ENCODE assay signal across 19 cellular contexts in genomic region chr21:34950980-34951379, GRCh38.
DNase-seq lines count a peak whose midpoint lies in the region; ATAC-seq, FAIRE-seq and TF ChIP-seq lines count a peak whose summit lies in the region.
"Had no signal": no experiment of that assay in that cellular context is flagged by ENCODE, and none has a peak within 500 bp of the region (broad histone marks: within the 10 kb centered on the region; RNA-seq: fewer than 3 reads in every experiment).

No MANE protein-coding gene starts in this region.

- peaks cover 43% of the 10 kb centered on the region for H3K36me3 Mint-ChIP-seq in CD4-positive, alpha-beta T cell (ENCODE audit: low read depth)
- no peaks in the 10 kb centered on the region for H3K36me3 Mint-ChIP-seq in T-helper 17 cell (ENCODE audit: low read depth)

- H2BK5ac ChIP-seq in IMR-90 (ENCODE audit: low read depth, low read length, poor library complexity, severe bottlenecking): no peak overlapping the region

- no peak for TF ChIP-seq CTCF in CD4-positive, alpha-beta T cell (IDR thresholded peaks at IDR 0.05)
- no peak for TF ChIP-seq CTCF in IMR-90 (conservative IDR thresholded peaks at IDR 0.05; ENCODE audit: low read depth, low read length)
- no peak for TF ChIP-seq CTCF in keratinocyte (optimal IDR thresholded peaks at IDR 0.05 in 1 of 3, IDR thresholded peaks at IDR 0.05 in 1 of 3, conservative IDR thresholded peaks at IDR 0.05 in 1 of 3; ENCODE audit: extremely low read depth in 1 of 3, insufficient read depth in 2 of 3, low read length in 3 of 3)
- TF ChIP-seq CTCF in D721Med (IDR thresholded peaks at IDR 0.05; ENCODE audit: insufficient read depth, missing control alignments): no peak

- H3K4me3 ChIP-seq in IMR-90 (ENCODE audit: insufficient read depth, low read depth, low read length): no peak overlapping the region
- no peak overlapping the region for H3K4me3 ChIP-seq in keratinocyte (ENCODE audit: control insufficient read depth in 2 of 3, extremely low read depth in 1 of 3, insufficient read depth in 2 of 3, low read depth in 1 of 3, low read length in 3 of 3)
- H3K4me3 ChIP-seq: GM23338 had no signal

- no peaks in the 10 kb centered on the region for H3K79me2 ChIP-seq in keratinocyte (ENCODE audit: control insufficient read depth, insufficient read depth, low read length)

- CTCF ChIA-PET in CD4-positive, alpha-beta T cell (lab: Charles Lee): interaction anchor here (0.9 to 2.2 kb wide), 2 partner anchors 9 to 61 kb away, joined by 3 to 7 read pairs; no protein-coding TSS in a partner anchor
- CTCF ChIA-PET in IMR-90 (lab: Yijun Ruan, JAX): no interaction called here

- peak overlapping the region; percentile 56 for H3K27ac Mint-ChIP-seq in CD4-positive, alpha-beta T cell
- peak overlapping the region; percentile 53 for H3K27ac Mint-ChIP-seq in T-helper 17 cell
- H3K27ac Mint-ChIP-seq: GM23338 had no signal

- H3K14ac ChIP-seq in IMR-90 (replicated peaks; ENCODE audit: low read depth, low read length): no peak overlapping the region

- ATAC-seq in CD4-positive, alpha-beta T cell (ENCODE audit: poor library complexity): no peak
- ATAC-seq in IMR-90 (ENCODE audit: low read depth) (no peak), T-helper 17 cell (no peak), GM18873 (IDR thresholded peaks at IDR 0.05; ENCODE audit: low FRiP score, unreplicated experiment) (no peak)
- ATAC-seq: GM23338 had no signal

- H3K4me1 Mint-ChIP-seq in CD4-positive, alpha-beta T cell (ENCODE audit: low read depth): peaks cover 79% of the 10 kb centered on the region
- H3K4me1 Mint-ChIP-seq in T-helper 17 cell: peaks cover 54% of the 10 kb centered on the region

- intact Hi-C loops in CD4-positive, alpha-beta T cell (cut with DNase I, micrococcal nuclease): loop anchor here in 1 of 2 experiments (2.0 kb wide), 1 partner anchor 14 kb away; no protein-coding TSS in a partner anchor
- intact Hi-C loops in IMR-90 (cut with micrococcal nuclease): no loop called here

- DNase-seq in CD4-positive, alpha-beta T cell: no peak
- DNase-seq in IMR-90 (no peak), T-helper 17 cell (no peak), keratinocyte (ENCODE audit: low read depth, low spot score) (no peak), activated gamma-delta T cell (lab: John Stamatoyannopoulos, UW) (no peak), D721Med (ENCODE audit: insufficient read length, low spot score) (no peak)
- DNase-seq: C1 segment of cervical spinal cord, GDM1, HCEC 1CT, KG1, NCI-H187 treated with DMSO at 0.1 percent for 48 hours, NCI-H345, NCI-H526 treated with DMSO at 0.1 percent for 48 hours, RPMI8226, SHP77 treated with DMSO at 0.1 percent for 48 hours, SK-N-SH, T-helper 1 cell had no signal

- no peaks in the 10 kb centered on the region for H3K9me3 Mint-ChIP-seq in CD4-positive, alpha-beta T cell
- H3K9me3 Mint-ChIP-seq: GM23338 had no signal

- H2BK20ac ChIP-seq in IMR-90 (ENCODE audit: low read depth, low read length): no peak overlapping the region

- POLR2A ChIA-PET in CD4-positive, alpha-beta T cell (lab: Charles Lee): interaction anchor here (1.3 kb wide), 1 partner anchor 10 kb away, joined by 3 read pairs; no protein-coding TSS in a partner anchor
- POLR2A ChIA-PET in IMR-90 (lab: Charles Lee; ENCODE audit: unreplicated experiment): no interaction called here

- TF ChIP-seq POLR2A in IMR-90 (IDR thresholded peaks at IDR 0.05; ENCODE audit: low read depth, low read length): no peak

- H4K91ac ChIP-seq in IMR-90 (ENCODE audit: insufficient read depth, low read depth, low read length): no peak overlapping the region

- H3K56ac ChIP-seq in IMR-90 (ENCODE audit: extremely low read depth, insufficient read depth, low read length): no peak overlapping the region

- H3K36me3 ChIP-seq in IMR-90 (ENCODE audit: control insufficient read depth, insufficient read depth, low read length): no peaks in the 10 kb centered on the region
- no peaks in the 10 kb centered on the region for H3K36me3 ChIP-seq in keratinocyte (ENCODE audit: control insufficient read depth in 2 of 2, extremely low read depth in 1 of 2, insufficient read depth in 2 of 2, low read length in 2 of 2)

- H3K9me3 ChIP-seq in CD4-positive, alpha-beta T cell (ENCODE audit: control insufficient read depth, low read length): no peaks in the 10 kb centered on the region
- H3K9me3 ChIP-seq in IMR-90 (ENCODE audit: control insufficient read depth, insufficient read depth, low read length) (no peaks in the 10 kb centered on the region), T-helper 17 cell (ENCODE audit: control insufficient read depth, low read length, poor library complexity, severe bottlenecking) (no peaks in the 10 kb centered on the region), keratinocyte (ENCODE audit: control insufficient read depth, low read depth, low read length) (no peaks in the 10 kb centered on the region)
- H3K9me3 ChIP-seq: SK-N-SH had no signal

- no CpG with 5 or more reads among the region's 4 CpGs for WGBS in IMR-90 (ENCODE audit: extremely low coverage in 2 of 2, insufficient read length in 1 of 2), 2 experiments

- TF ChIP-seq RAD21 in IMR-90 (IDR thresholded peaks at IDR 0.05; ENCODE audit: low read length): no peak

- H3K18ac ChIP-seq in IMR-90 (ENCODE audit: low read depth, low read length): no peak overlapping the region

- H3K79me1 ChIP-seq in IMR-90 (ENCODE audit: low read depth in 1 of 2, low read length in 2 of 2): peaks cover 0 to 9% of the 10 kb centered on the region in 2 experiments; a peak in 2 of 4 replicates

- H3K27ac ChIP-seq in CD4-positive, alpha-beta T cell (ENCODE audit: low read depth, low read length): no peak overlapping the region
- no peak overlapping the region for H3K27ac ChIP-seq in IMR-90 (ENCODE audit: insufficient read depth, low read length)
- H3K27ac ChIP-seq in keratinocyte (ENCODE audit: control insufficient read depth, insufficient read depth, low read length): no peak overlapping the region

- H3K4me2 ChIP-seq in IMR-90 (ENCODE audit: low read depth, low read length): no peak overlapping the region
- no peak overlapping the region for H3K4me2 ChIP-seq in keratinocyte (ENCODE audit: control insufficient read depth, extremely low read depth, insufficient read depth, low read depth, low read length)
- H3K4me2 ChIP-seq: GM23338, SK-N-SH had no signal

- no peak overlapping the region for H3K23ac ChIP-seq in IMR-90 (ENCODE audit: low read depth, low read length)

- no peak overlapping the region for H2AK5ac ChIP-seq in IMR-90 (ENCODE audit: low read depth, low read length)

- FAIRE-seq in keratinocyte (lab: Jason Lieb, UNC): peak; percentile 72
- no peak for FAIRE-seq in D721Med (lab: Jason Lieb, UNC)

- H3K27me3 ChIP-seq in CD4-positive, alpha-beta T cell (ENCODE audit: control insufficient read depth, insufficient read depth, low read length): no peaks in the 10 kb centered on the region
- H3K27me3 ChIP-seq in IMR-90 (ENCODE audit: control insufficient read depth, insufficient read depth, low read length) (no peaks in the 10 kb centered on the region), keratinocyte (ENCODE audit: control insufficient read depth, extremely low read depth, insufficient read depth, low read length) (no peaks in the 10 kb centered on the region)

- no peak overlapping the region for H2AFZ ChIP-seq in IMR-90 (replicated peaks; ENCODE audit: low read length, poor library complexity)
- H2AFZ ChIP-seq in keratinocyte (ENCODE audit: control insufficient read depth, low read length): no peak overlapping the region
- H2AFZ ChIP-seq: GM23338 had no signal

- H3K4ac ChIP-seq in IMR-90 (ENCODE audit: low read depth, low read length): 0 out of 2 replicates have a peak overlapping the region, but pooled peaks have one; percentile 4

- no peak overlapping the region for H2AK9ac ChIP-seq in IMR-90 (replicated peaks; ENCODE audit: low read depth, low read length, poor library complexity)

- H3K4me3 Mint-ChIP-seq in CD4-positive, alpha-beta T cell: no peak overlapping the region
- H3K4me3 Mint-ChIP-seq in T-helper 17 cell: no peak overlapping the region
- H3K4me3 Mint-ChIP-seq: GM23338 had no signal

- H3K4me1 ChIP-seq in IMR-90 (ENCODE audit: control insufficient read depth, insufficient read depth, low read length) (peaks cover 13% of the 10 kb centered on the region), keratinocyte (ENCODE audit: control insufficient read depth, extremely low read depth, insufficient read depth, low read length) (no peaks in the 10 kb centered on the region)

- no peaks in the 10 kb centered on the region for H3K27me3 Mint-ChIP-seq in CD4-positive, alpha-beta T cell
- H3K27me3 Mint-ChIP-seq in T-helper 17 cell: no peaks in the 10 kb centered on the region

- H3K9me1 ChIP-seq in IMR-90 (ENCODE audit: insufficient read depth, low read length) (peaks cover 14% of the 10 kb centered on the region; the same call in 1 of the 2 replicates), keratinocyte (ENCODE audit: control insufficient read depth, extremely low read depth, insufficient read depth, low read length) (no peaks in the 10 kb centered on the region)

- H2BK15ac ChIP-seq in IMR-90 (ENCODE audit: low read depth, low read length): no peak overlapping the region

- H3K9ac ChIP-seq in IMR-90 (ENCODE audit: low read depth, low read length) (no peak overlapping the region), keratinocyte (ENCODE audit: control insufficient read depth, extremely low read depth, insufficient read depth, low read length) (no peak overlapping the region)
- H3K9ac ChIP-seq: SK-N-SH had no signal

- H4K20me1 ChIP-seq in IMR-90 (ENCODE audit: insufficient read depth, low read length): no peaks in the 10 kb centered on the region
- no peaks in the 10 kb centered on the region for H4K20me1 ChIP-seq in keratinocyte (ENCODE audit: control insufficient read depth, extremely low read depth, insufficient read depth, low read length)

- no TSS peak for BruUV-seq in IMR-90 (replicated peaks; lab: Mats Ljungman, UMichigan)

- H2BK120ac ChIP-seq in IMR-90 (ENCODE audit: low read depth, low read length): 0 out of 2 replicates have a peak overlapping the region, but pooled peaks have one; percentile 14

- no peak overlapping the region for H4K5ac ChIP-seq in IMR-90 (ENCODE audit: low read depth, low read length)

- in situ Hi-C loops in IMR-90 (cut with MboI; ENCODE audit: low sequenced_read_pairs): no loop called here

- no peak overlapping the region for H4K8ac ChIP-seq in IMR-90 (ENCODE audit: low read depth in 2 of 2, low read length in 2 of 2)

- dilution Hi-C loops in IMR-90 (cut with HindIII; ENCODE audit: low sequenced_read_pairs, unreplicated experiment) (no loop called here), keratinocyte (cut with MboI; ENCODE audit: extremely low pct_ligation_motif_present, low sequenced_read_pairs) (no loop called here)

TF ChIP-seq in IMR-90, 13 proteins besides CTCF, POLR2A, EP300 and RAD21 (continues in another document):
- TF ChIP-seq SMC3 (IDR thresholded peaks at IDR 0.05; ENCODE audit: low read depth, low read length) (no peak), MAFK (IDR thresholded peaks at IDR 0.05; ENCODE audit: low read depth, low read length) (no peak), CHD1 (IDR thresholded peaks at IDR 0.05; ENCODE audit: low read depth, low read length) (no peak), BHLHE40 (IDR thresholded peaks at IDR 0.05; ENCODE audit: low read depth, low read length) (no peak), CEBPB (IDR thresholded peaks at IDR 0.05; ENCODE audit: low read depth, low read length) (no peak)
